In the genomic region with DNA sequence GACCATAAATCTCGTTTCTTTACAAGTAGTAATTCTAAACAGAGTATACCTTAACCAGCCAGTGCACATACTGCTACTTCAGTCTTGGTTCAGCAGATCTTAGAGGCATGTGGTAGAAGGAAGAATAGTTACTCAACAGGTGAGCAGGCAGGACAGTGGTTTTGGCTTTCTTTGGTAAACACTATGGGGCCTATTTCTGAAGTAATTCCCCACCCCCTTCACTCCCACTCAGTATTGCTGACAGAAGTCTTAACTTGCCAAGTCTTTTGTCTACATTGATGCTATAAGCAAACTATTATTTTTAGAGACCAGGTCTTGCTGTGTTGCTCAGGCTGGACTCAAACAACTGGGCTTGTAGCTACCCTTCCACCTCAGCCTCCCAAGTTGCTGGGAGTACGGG, we compare ENCODE assay signal across 9 cellular contexts.
DNase-seq lines count a peak whose midpoint lies in the region; ATAC-seq lines count a peak whose summit lies in the region.
"Had no signal": no experiment of that assay in that cellular context is flagged by ENCODE, and none has a peak within 500 bp of the region (broad histone marks: within the 10 kb centered on the region; RNA-seq: fewer than 3 reads in every experiment).

No MANE protein-coding gene starts in this region.

- H3K4me1 Mint-ChIP-seq in immature natural killer cell, result peaks cover 73 to 94% of the 10 kb centered on the region in 2 donors

- no peak for DNase-seq in Karpas-422
- DNase-seq in immature natural killer cell, result no peak
- DNase-seq in SIG-M5 (lab: John Stamatoyannopoulos, UW), result no peak
- no peak for DNase-seq in HuH-7 (ENCODE audit: low spot score)
- no peak for DNase-seq in ureter (ENCODE audit: low spot score)
- DNase-seq: NCI-H1417 treated with DMSO at 0.1 percent for 48 hours had no signal

- H3K27me3 Mint-ChIP-seq in immature natural killer cell (ENCODE audit: low read depth in 3 of 3), result peaks cover 5 to 20% (median 10%) of the 10 kb centered on the region in 3 donors

- no peak overlapping the region for H3K4me2 ChIP-seq in Karpas-422 (ENCODE audit: low read depth, low read length, poor library complexity, severe bottlenecking)

- no peaks in the 10 kb centered on the region for H3K36me3 Mint-ChIP-seq in immature natural killer cell

- peak overlapping the region in 2 of 5 donors; percentile 7 to 21 for H3K4me3 Mint-ChIP-seq in immature natural killer cell

- no peaks in the 10 kb centered on the region for H4K20me1 ChIP-seq in Karpas-422 (ENCODE audit: insufficient read depth, low read depth, low read length)

- H3K9ac ChIP-seq in Karpas-422 (ENCODE audit: low read length), result no peak overlapping the region

- H2AFZ ChIP-seq in Karpas-422 (ENCODE audit: low read length), result no peak overlapping the region

- no peaks in the 10 kb centered on the region for H3K36me3 ChIP-seq in Karpas-422 (ENCODE audit: insufficient read depth, low read length)

- H3K27me3 ChIP-seq in Karpas-422 (ENCODE audit: low read length), result no peaks in the 10 kb centered on the region

- peaks cover 98% of the 10 kb centered on the region for H3K79me2 ChIP-seq in Karpas-422 (ENCODE audit: low read length)

- H3K4me3 ChIP-seq in Karpas-422 (ENCODE audit: low read length), result no peak overlapping the region

- H3K4me1 ChIP-seq in Karpas-422 (ENCODE audit: low read length), result peaks cover 47% of the 10 kb centered on the region

- H3K9me3 ChIP-seq in Karpas-422 (ENCODE audit: low read length), result no peaks in the 10 kb centered on the region

- H3K27ac Mint-ChIP-seq in immature natural killer cell, result peak overlapping the region; percentile 85 to 96 (median 92)

- H3K9me2 ChIP-seq in Karpas-422 (replicated peaks; ENCODE audit: insufficient read depth, low read length), result no peaks in the 10 kb centered on the region

- ATAC-seq in GM18502 (IDR thresholded peaks at IDR 0.05; ENCODE audit: poor library complexity, unreplicated experiment), result peak; percentile 86
- ATAC-seq in GM21447 (IDR thresholded peaks at IDR 0.05; ENCODE audit: unreplicated experiment), result peak; percentile 54
- ATAC-seq in GM18861 (IDR thresholded peaks at IDR 0.05; ENCODE audit: unreplicated experiment), result no peak

- peak overlapping the region; percentile 6; the same call in 1 of the 2 replicates for H3K27ac ChIP-seq in Karpas-422 (ENCODE audit: low read length)

- no peaks in the 10 kb centered on the region for H3K9me3 Mint-ChIP-seq in immature natural killer cell
